ENCODE assay signal across 1 cellular context in genomic region chr18:47986724-47987455, GRCh38.
A peak's percentile ranks its signal among the peaks of the same experiment; 100 is the strongest.
TF ChIP-seq lines count a peak whose summit lies in the region.

No MANE protein-coding gene starts in this region.

TF ChIP-seq in GM12878, 131 proteins besides CTCF, POLR2A, EP300 and RAD21:
- no peak for TF ChIP-seq ZNF207 (IDR thresholded peaks at IDR 0.05; ENCODE audit: borderline replicate concordance)
- TF ChIP-seq SPI1 (IDR thresholded peaks at IDR 0.05; ENCODE audit: borderline replicate concordance, insufficient read depth, low read depth, low read length), result no peak
- TF ChIP-seq ATF7 (IDR thresholded peaks at IDR 0.05; ENCODE audit: low read depth), result peak; percentile 81
